14 cellular contexts compared by ENCODE assay signal in the genomic region with DNA sequence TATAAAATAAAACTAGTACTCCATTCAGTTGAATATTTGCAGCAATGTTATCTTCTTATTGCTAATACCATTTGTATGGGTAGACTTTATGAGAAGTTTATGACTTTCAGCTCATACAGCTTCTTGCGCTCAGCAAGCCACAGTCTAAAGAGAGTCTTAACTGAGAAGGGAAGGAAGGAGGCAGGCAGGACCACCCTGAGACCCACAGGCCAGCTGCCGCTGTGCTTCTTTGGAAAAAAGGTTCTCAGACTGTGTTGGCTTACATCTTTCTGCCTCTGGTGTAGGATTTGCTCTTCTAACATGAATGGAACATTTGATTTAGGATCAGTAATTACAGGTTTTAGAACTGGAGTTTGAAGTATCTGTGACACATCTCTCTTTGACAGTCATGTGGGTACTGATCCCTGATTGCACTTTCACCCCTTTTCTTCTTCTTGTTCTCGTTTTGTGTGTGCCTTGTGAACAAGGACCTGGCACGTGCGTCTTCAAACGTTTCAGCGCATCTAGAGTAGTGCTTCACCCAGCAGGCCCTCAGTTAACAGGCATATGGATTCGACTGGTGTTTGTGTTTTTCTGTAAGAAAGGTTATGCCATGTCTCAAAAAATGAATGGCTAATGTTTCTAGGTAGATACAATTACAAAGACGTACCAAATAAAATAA. TPM values are rescaled to one million over a fixed set of nuclear protein-coding genes. Genes with fewer than 3 reads are reported as not detected.
DNase-seq lines count a peak whose midpoint lies in the region; TF ChIP-seq lines count a peak whose summit lies in the region.
"Had no signal": no experiment of that assay in that cellular context is flagged by ENCODE, and none has a peak within 500 bp of the region (broad histone marks: within the 10 kb centered on the region; RNA-seq: fewer than 3 reads in every experiment).

No MANE protein-coding gene starts in this region.

- no peak overlapping the region for H3K4me2 ChIP-seq in SK-N-SH

- no peaks in the 10 kb centered on the region; the same call in 1 of the 2 replicates for H3K79me2 ChIP-seq in SK-N-SH (ENCODE audit: insufficient read depth)

- H2AFZ ChIP-seq in SK-N-SH (ENCODE audit: low read depth) = no peak overlapping the region

- no peak overlapping the region for H3K4me3 ChIP-seq in SK-N-SH (ENCODE audit: low read depth in 2 of 2, low read length in 1 of 2)
- no peak overlapping the region for H3K4me3 ChIP-seq in BE2C (ENCODE audit: low read depth, low read length)
- H3K4me3 ChIP-seq: tibial nerve had no signal

- no peaks in the 10 kb centered on the region for H3K9me2 ChIP-seq in SK-N-SH

- no peak overlapping the region for H3K9ac ChIP-seq in SK-N-SH

- H3K36me3 ChIP-seq in SK-N-SH (replicated peaks in 1 of 2; ENCODE audit: control insufficient read depth in 1 of 2, insufficient read depth in 2 of 2, low read length in 1 of 2) (peaks cover 5 to 30% of the 10 kb centered on the region in 2 experiments), BE2C (no peaks in the 10 kb centered on the region)

- POLR2A ChIA-PET in SK-N-SH (lab: Yijun Ruan, JAX) = no interaction called here

- no peak for TF ChIP-seq CTCF in SK-N-SH (IDR thresholded peaks at IDR 0.05)
- TF ChIP-seq CTCF in BE2C (IDR thresholded peaks at IDR 0.05; ENCODE audit: low read depth, low read length) = no peak

- 86% methylated on average over 9 of the region's 9 CpGs for WGBS in SK-N-SH (ENCODE audit: low lambda C conversion rate)

- H3K4me1 ChIP-seq in SK-N-SH (ENCODE audit: control insufficient read depth in 1 of 2, insufficient read depth in 2 of 2, low read depth in 1 of 2, low read length in 1 of 2) = no peaks in the 10 kb centered on the region
- no peaks in the 10 kb centered on the region for H3K4me1 ChIP-seq in BE2C

- H3K9me3 ChIP-seq in SK-N-SH = no peaks in the 10 kb centered on the region
- no peaks in the 10 kb centered on the region for H3K9me3 ChIP-seq in BE2C
- H3K9me3 ChIP-seq: tibial nerve had no signal

- H3F3A ChIP-seq in SK-N-SH (replicated peaks; ENCODE audit: insufficient read depth) = peaks cover 3% of the 10 kb centered on the region

- TF ChIP-seq RAD21 in SK-N-SH (IDR thresholded peaks at IDR 0.05; ENCODE audit: low read length) = no peak

- peak in 2 of 3 experiments; percentile 15 to 60 for DNase-seq in NCI-H1417 (lab: John Stamatoyannopoulos, UW)
- no peak for DNase-seq in NCI-H1417 treated with DMSO at 0.1 percent for 48 hours (lab: John Stamatoyannopoulos, UW)
- DNase-seq in HT1080 (ENCODE audit: low read depth) = peak; percentile 9
- DNase-seq in activated naive CD4-positive, alpha-beta T cell treated with anti-CD3 and anti-CD28 coated beads, Interleukin-2, amount 50 U/mL, for 16 hours = peak; percentile 67
- DNase-seq in stimulated activated CD4-positive, alpha-beta T cell treated with anti-CD3 and anti-CD28 coated beads, Interleukin-12 subunit alpha, Interleukin-12 subunit beta, amount 100 ng/mL, for 48 hours (ENCODE audit: low read depth in 2 of 3, low spot score in 1 of 3) = peak; percentile 37 to 59 (median 55)
- DNase-seq in T1000 (lab: John Stamatoyannopoulos, UW) = no peak
- no peak for DNase-seq in SK-N-SH
- DNase-seq in BE2C = no peak
- DNase-seq: effector CD8-positive, alpha-beta T cell had no signal

- H3K27ac ChIP-seq in SK-N-SH (ENCODE audit: low read depth in 2 of 2, low read length in 1 of 2) = no peak overlapping the region
- H3K27ac ChIP-seq: 22Rv1, tibial nerve, WERI-Rb-1 had no signal

- TF ChIP-seq EP300 in SK-N-SH (IDR thresholded peaks at IDR 0.05; ENCODE audit: borderline replicate concordance in 1 of 2, low read depth in 1 of 2, low read length in 1 of 2) = no peak

- CTCF ChIA-PET in SK-N-SH (lab: Yijun Ruan, JAX) = interaction anchor here (0.6 to 10.4 kb wide), 26 partner anchors 8 to 312 kb away, joined by 3 to 249 read pairs (median 5); a partner anchor contains a TSS

- no peaks in the 10 kb centered on the region for H3K27me3 ChIP-seq in SK-N-SH (ENCODE audit: insufficient read depth)
- H3K27me3 ChIP-seq in BE2C = no peaks in the 10 kb centered on the region
- H3K27me3 ChIP-seq: tibial nerve had no signal

- H4K20me1 ChIP-seq in SK-N-SH (ENCODE audit: insufficient read depth) = no peaks in the 10 kb centered on the region

TF ChIP-seq in SK-N-SH, 30 proteins besides CTCF, POLR2A, EP300 and RAD21:
- no peak for TF ChIP-seq MEF2A (IDR thresholded peaks at IDR 0.05; ENCODE audit: borderline replicate concordance, low read depth)
- TF ChIP-seq FOXJ3 (CRISPR knock-in tag; IDR thresholded peaks at IDR 0.05) = no peak

RNA-seq across cellular contexts. Expression of a gene that starts 7.1 kb away (rescaled TPM):
- total RNA-seq in HT1080 (2014; rRNA removed; shearing (Covaris generic)) = not detected in 2 replicates
- polyA plus RNA-seq in HT1080 (2015; cell fraction: cytosol; rRNA removed) = not detected in 2 replicates
- not detected in 2 replicates for polyA plus RNA-seq in HT1080 (2015; cell fraction: nucleus; rRNA removed)
- not detected in 2 replicates for polyA plus RNA-seq in SK-N-SH (2012; rRNA removed)
- not detected in 2 replicates for polyA plus RNA-seq in SK-N-SH (2012; cell fraction: cytosol; rRNA removed)
- polyA plus RNA-seq in SK-N-SH (2012; cell fraction: nucleus; rRNA removed) = not detected in 2 replicates
- not detected for polyA plus RNA-seq in BE2C (2012; ENCODE audit: insufficient read depth, insufficient read length, low read depth)
- total RNA-seq: fibroblast of villous mesenchyme, renal cortical epithelial cell, tibial nerve had no signal

RNA-seq across cellular contexts. Expression of a gene that starts 41.9 kb away (rescaled TPM):
- not detected in 2 replicates for total RNA-seq in HT1080 (2014; rRNA removed; shearing (Covaris generic))
- not detected in 2 replicates for polyA plus RNA-seq in HT1080 (2015; cell fraction: cytosol; rRNA removed)
- 0.29 and 0.66 TPM in 2 replicates for polyA plus RNA-seq in HT1080 (2015; cell fraction: nucleus; rRNA removed)
- 0.07 and 0.10 TPM in 2 replicates for polyA plus RNA-seq in SK-N-SH (2012; rRNA removed)
- 0.03 and 0.24 TPM in 2 replicates for polyA plus RNA-seq in SK-N-SH (2012; cell fraction: cytosol; rRNA removed)
- polyA plus RNA-seq in SK-N-SH (2012; cell fraction: nucleus; rRNA removed) = 0.10 TPM in 1 of 2 replicates, not detected in the other
- polyA plus RNA-seq in BE2C (2012; ENCODE audit: insufficient read depth, insufficient read length, low read depth) = not detected
- total RNA-seq: renal cortical epithelial cell had no signal

Comparison
In these comparisons a context has a peak if more than half of its experiments do, and no peak if none do; other contexts are left out.
1. DNase-seq: peak in NCI-H1417 (2 of 3), HT1080 (single experiment), activated naive CD4-positive, alpha-beta T cell treated with anti-CD3 and anti-CD28 coated beads, Interleukin-2, amount 50 U/mL, for 16 hours (single experiment) and stimulated activated CD4-positive, alpha-beta T cell treated with anti-CD3 and anti-CD28 coated beads, Interleukin-12 subunit alpha, Interleukin-12 subunit beta, amount 100 ng/mL, for 48 hours (3 of 3); none in NCI-H1417 treated with DMSO at 0.1 percent for 48 hours (single experiment), T1000 (single experiment), SK-N-SH (single experiment) and BE2C (single experiment).